9 cellular contexts compared by ENCODE assay signal in genomic region chr17:37089998-37090397, GRCh38.
A peak's percentile ranks its signal among the peaks of the same experiment; 100 is the strongest.
DNase-seq lines count a peak whose midpoint lies in the region; ATAC-seq and TF ChIP-seq lines count a peak whose summit lies in the region.
"Had no signal": no experiment of that assay in that cellular context is flagged by ENCODE, and none has a peak within 500 bp of the region (broad histone marks: within the 10 kb centered on the region; RNA-seq: fewer than 3 reads in every experiment).

No MANE protein-coding gene starts in this region.

- peaks cover 0 to 26% (median 0%) of the 10 kb centered on the region in 3 donors for H3K36me3 ChIP-seq in Peyer's patch

- peak in 2 of 3 experiments; percentile 36 to 74 for DNase-seq in NCI-H1417 (lab: John Stamatoyannopoulos, UW)
- DNase-seq in NCI-H1417 treated with DMSO at 0.1 percent for 48 hours (lab: John Stamatoyannopoulos, UW) = no peak
- peak in 2 of 3 donors; percentile 34 to 79 for DNase-seq in Peyer's patch
- peak; percentile 35 for DNase-seq in choroid plexus epithelial cell (ENCODE audit: low read depth)
- peak; percentile 6 to 7 for DNase-seq in stimulated activated CD8-positive, alpha-beta memory T cell treated with anti-CD3 and anti-CD28 coated beads, Interleukin-2, amount 100 ng/mL, for 48 hours (ENCODE audit: low read depth in 2 of 2)
- no peak for DNase-seq in NCI-H2081 treated with DMSO at 0.1 percent for 48 hours (lab: John Stamatoyannopoulos, UW)
- DNase-seq in DMS 273 treated with DMSO at 0.1 percent for 48 hours (lab: John Stamatoyannopoulos, UW) = no peak
- DNase-seq: 8988T had no signal

- peaks cover 0 to 11% (median 3%) of the 10 kb centered on the region in 4 donors for H3K4me1 ChIP-seq in Peyer's patch

- ATAC-seq in HG03342 (IDR thresholded peaks at IDR 0.05; ENCODE audit: unreplicated experiment) = no peak

- H3K4me3 ChIP-seq in Peyer's patch (no peak overlapping the region), choroid plexus epithelial cell (ENCODE audit: low read depth, low read length) (no peak overlapping the region)

- TF ChIP-seq POLR2A in Peyer's patch (IDR thresholded peaks at IDR 0.05) = no peak

- H3K9me3 ChIP-seq in Peyer's patch = no peaks in the 10 kb centered on the region

- no peaks in the 10 kb centered on the region for H3K27me3 ChIP-seq in Peyer's patch

- H3K27ac ChIP-seq in Peyer's patch = peak overlapping the region; percentile 56 to 70 (median 58)

- TF ChIP-seq CTCF in Peyer's patch (IDR thresholded peaks at IDR 0.05) = no peak
- no peak for TF ChIP-seq CTCF in choroid plexus epithelial cell (conservative IDR thresholded peaks at IDR 0.05; ENCODE audit: low read depth, low read length)

Comparison
In these comparisons a context has a peak if more than half of its experiments do, and no peak if none do; other contexts are left out.
1. DNase-seq: peak in NCI-H1417 (2 of 3), Peyer's patch (2 of 3), choroid plexus epithelial cell (single experiment) and stimulated activated CD8-positive, alpha-beta memory T cell treated with anti-CD3 and anti-CD28 coated beads, Interleukin-2, amount 100 ng/mL, for 48 hours (2 of 2); none in NCI-H1417 treated with DMSO at 0.1 percent for 48 hours (single experiment), NCI-H2081 treated with DMSO at 0.1 percent for 48 hours (single experiment) and DMS 273 treated with DMSO at 0.1 percent for 48 hours (single experiment).